Comparison of ENCODE assay signal across 1 cellular context in the genomic region with DNA sequence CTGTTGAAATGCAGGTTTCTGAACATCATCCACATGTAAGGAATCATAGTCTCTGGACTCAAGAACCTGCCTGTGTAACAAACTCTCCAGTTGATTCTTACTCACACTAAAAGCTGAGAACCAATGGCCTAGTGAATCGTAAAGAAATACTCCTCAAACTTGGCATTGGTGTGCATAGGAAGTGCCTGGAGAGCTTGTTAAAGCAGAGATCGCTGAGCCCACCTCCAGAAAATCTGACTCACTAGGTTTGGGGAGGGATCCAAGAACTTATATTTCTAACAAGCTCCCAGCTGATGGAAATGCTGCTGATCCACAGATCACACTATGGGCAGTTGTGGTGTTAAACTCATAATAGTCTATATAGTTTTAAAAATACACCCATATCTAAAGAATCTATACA.
A peak's percentile ranks its signal among the peaks of the same experiment; 100 is the strongest.
TF ChIP-seq lines count a peak whose summit lies in the region.

No MANE protein-coding gene starts in this region.

TF ChIP-seq in A549, 52 proteins besides CTCF, POLR2A, EP300 and RAD21 (continued from another document):
- peak; percentile 41; the same call in 1 of the 2 replicates for TF ChIP-seq HOXB13 (CRISPR knock-in tag; IDR thresholded peaks at IDR 0.05; ENCODE audit: low read depth)
